Comparison of ENCODE assay signal across 8 cellular contexts in the genomic region with DNA sequence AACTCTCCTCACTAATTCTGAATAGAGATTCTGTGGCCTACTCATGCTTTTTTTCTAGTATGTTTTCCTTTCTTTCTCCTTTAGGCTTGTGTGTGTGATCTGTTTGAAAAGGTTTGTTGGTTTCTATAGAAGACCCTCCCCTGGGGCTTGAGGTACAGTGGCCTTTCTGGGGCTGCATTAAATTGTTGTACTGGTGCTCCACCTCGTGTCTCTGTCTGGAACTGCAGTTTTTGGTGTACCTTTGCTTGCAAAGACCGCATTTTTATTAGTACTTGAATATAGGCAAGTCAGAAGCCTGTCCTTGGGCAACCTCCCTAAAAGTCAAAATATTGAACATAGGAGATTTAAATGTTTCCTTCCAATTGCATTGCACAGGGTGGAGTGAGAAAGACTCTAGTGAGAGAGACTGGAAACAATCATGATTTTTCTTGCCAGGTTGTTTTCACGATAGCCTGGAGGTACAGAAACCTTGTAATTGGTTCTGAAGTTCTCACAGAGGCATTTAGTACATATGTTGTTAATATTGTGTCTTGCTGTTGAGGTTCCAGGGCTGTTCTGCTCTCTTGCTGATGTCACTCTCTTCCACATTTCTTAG. TPM values are rescaled to one million over a fixed set of nuclear protein-coding genes. Genes with fewer than 3 reads are reported as not detected.
DNase-seq lines count a peak whose midpoint lies in the region; ATAC-seq and TF ChIP-seq lines count a peak whose summit lies in the region.

No MANE protein-coding gene starts in this region.

- H3K4me1 ChIP-seq in Caco-2 (no peaks in the 10 kb centered on the region), upper lobe of right lung (no peaks in the 10 kb centered on the region)

- H3K4me3 ChIP-seq in Caco-2 (ENCODE audit: low read depth, low read length) (no peak overlapping the region), astrocyte of the cerebellum (ENCODE audit: low read depth, low read length) (no peak overlapping the region), upper lobe of right lung (no peak overlapping the region)

- no peaks in the 10 kb centered on the region for H3K27me3 ChIP-seq in Caco-2 (replicated peaks; ENCODE audit: control insufficient read depth, insufficient read depth, low read length)
- no peaks in the 10 kb centered on the region for H3K27me3 ChIP-seq in upper lobe of right lung

- H3K9me3 ChIP-seq in Caco-2 (no peaks in the 10 kb centered on the region), upper lobe of right lung (no peaks in the 10 kb centered on the region)

- H3K36me3 Mint-ChIP-seq in Caco-2 (ENCODE audit: insufficient read depth, unreplicated experiment): no peaks in the 10 kb centered on the region

- BruUV-seq in Caco-2 (replicated peaks; lab: Mats Ljungman, UMichigan): no TSS peak

- peak; percentile 67 to 81 for DNase-seq in Caco-2
- DNase-seq in NCI-H748 (lab: John Stamatoyannopoulos, UW; ENCODE audit: unreplicated experiment): peak; percentile 62
- peak; percentile 28 for DNase-seq in astrocyte of the cerebellum (ENCODE audit: low read depth)
- peak; percentile 69 for DNase-seq in left kidney (ENCODE audit: low read depth, low spot score)
- DNase-seq in upper lobe of right lung: no peak
- DNase-seq in posterior vena cava (ENCODE audit: low spot score): no peak

- CTCF ChIA-PET in Caco-2 (lab: Charles Lee): no interaction called here

- no peaks in the 10 kb centered on the region for H3K9me3 Mint-ChIP-seq in Caco-2 (ENCODE audit: unreplicated experiment)

- no peak overlapping the region for H3K27ac ChIP-seq in upper lobe of right lung

- POLR2A ChIA-PET in Caco-2 (lab: Charles Lee): no interaction called here

- H3K36me3 ChIP-seq in Caco-2 (ENCODE audit: control insufficient read depth, insufficient read depth, low read length) (no peaks in the 10 kb centered on the region), upper lobe of right lung (no peaks in the 10 kb centered on the region)

- TF ChIP-seq CTCF in Caco-2 (IDR thresholded peaks at IDR 0.05; ENCODE audit: insufficient read depth in 1 of 2, low read depth in 1 of 2, low read length in 1 of 2, severe bottlenecking in 1 of 2, unreplicated experiment in 1 of 2) (peak; percentile 76 to 96), astrocyte of the cerebellum (IDR thresholded peaks at IDR 0.05; ENCODE audit: low read depth, low read length, missing control alignments) (peak; percentile 82), upper lobe of right lung (IDR thresholded peaks at IDR 0.05) (peak; percentile 65)

- intact Hi-C loops in Caco-2 (cut with micrococcal nuclease; ENCODE audit: unreplicated experiment): loop anchor here (1.0 kb wide), 8 partner anchors 26 to 524 kb away; no protein-coding TSS in a partner anchor
- intact Hi-C loops in upper lobe of right lung (cut with DNase I): no loop called here
- intact Hi-C loops in posterior vena cava (cut with DNase I): no loop called here

- in situ Hi-C loops in astrocyte of the cerebellum (cut with HindIII; ENCODE audit: low sequenced_read_pairs): loop anchor here (10.0 kb wide), 1 partner anchor 215 kb away; no protein-coding TSS in a partner anchor

- H3K4me1 Mint-ChIP-seq in Caco-2 (ENCODE audit: low read depth, unreplicated experiment): no peaks in the 10 kb centered on the region

- H3K4me3 Mint-ChIP-seq in Caco-2 (ENCODE audit: unreplicated experiment): no peak overlapping the region

- no peak overlapping the region for H3K27ac Mint-ChIP-seq in Caco-2 (ENCODE audit: unreplicated experiment)

- peaks cover 3% of the 10 kb centered on the region for H3K27me3 Mint-ChIP-seq in Caco-2 (ENCODE audit: insufficient read depth, unreplicated experiment)

- ATAC-seq in GM18870 (IDR thresholded peaks at IDR 0.05; ENCODE audit: unreplicated experiment) (peak; percentile 76), HG03354 (IDR thresholded peaks at IDR 0.05; ENCODE audit: poor library complexity, severe bottlenecking, unreplicated experiment) (peak; percentile 77), upper lobe of right lung (peak; percentile 64)

RNA-seq across cellular contexts. Expression of gene SLCO1B1, which starts 39.0 kb away (rescaled TPM):
- 0.18 and 0.51 TPM in 2 replicates for total RNA-seq in Caco-2 (2022)
- total RNA-seq in upper lobe of right lung: not detected
- not detected for total RNA-seq in posterior vena cava

Comparison
In these comparisons a context has a peak if more than half of its experiments do, and no peak if none do; other contexts are left out.
1. DNase-seq: peak in Caco-2 (2 of 2), NCI-H748 (single experiment), astrocyte of the cerebellum (single experiment) and left kidney (single experiment); none in upper lobe of right lung (single experiment) and posterior vena cava (single experiment).
2. Peak in every context shown above with its lines, with median percentiles within 50 percentile points of each other: CTCF ChIP-seq and ATAC-seq.